ENCODE assay signal across 8 cellular contexts in the genomic region with DNA sequence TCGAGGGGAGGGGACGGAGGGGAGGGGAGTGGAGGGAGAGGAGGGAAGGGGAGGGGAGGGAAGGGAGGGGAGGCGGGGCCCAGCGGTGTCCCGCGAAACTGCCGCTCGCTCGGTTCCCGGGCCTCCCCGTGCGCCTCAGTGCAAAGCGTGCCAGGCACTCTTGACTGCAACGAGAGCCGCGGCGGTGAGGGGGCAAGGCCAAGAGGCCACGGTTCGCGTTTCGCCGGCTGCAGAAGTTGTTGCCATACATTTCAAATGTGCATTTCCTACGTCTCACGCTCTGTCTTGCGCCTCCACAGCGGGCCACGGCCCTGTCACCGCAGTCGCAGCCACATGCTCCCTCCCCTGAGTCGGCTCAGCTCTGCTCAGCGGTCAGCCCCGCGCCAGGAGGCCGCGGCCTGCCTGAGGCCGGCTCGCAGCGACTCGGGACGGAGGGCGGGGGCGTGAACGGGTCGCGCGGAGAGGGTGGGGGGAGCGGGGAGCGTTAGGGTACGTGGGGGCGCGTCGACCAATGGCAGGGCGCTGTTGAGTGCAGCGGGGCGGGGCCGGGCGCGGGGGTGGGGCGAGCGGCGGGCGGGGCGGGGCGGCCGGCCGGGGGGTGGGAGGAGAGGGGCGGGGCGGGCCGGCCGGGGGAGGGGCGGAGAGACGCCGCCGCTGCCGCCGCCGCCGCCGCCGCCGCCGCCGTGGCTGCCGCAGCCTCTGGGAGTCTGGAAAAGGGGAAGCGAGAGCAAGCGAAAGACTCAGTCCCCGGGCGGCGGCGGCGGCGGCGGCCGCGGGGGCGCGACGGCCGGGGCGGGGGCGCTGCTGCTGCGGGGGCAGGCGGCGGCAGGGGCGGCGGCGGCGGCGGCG. TPM values are rescaled to one million over a fixed set of nuclear protein-coding genes. Genes with fewer than 3 reads are reported as not detected.
A peak's percentile ranks its signal among the peaks of the same experiment; 100 is the strongest.
DNase-seq lines count a peak whose midpoint lies in the region; ATAC-seq and TF ChIP-seq lines count a peak whose summit lies in the region.

A gene (plus strand): TSS at position 678 of the 849 bp plus-strand sequence. CDS start 185 bp downstream, outside the sequence.

- intact Hi-C loops in heart right ventricle (cut with DNase I), result loop anchor here in 4 of 10 donors (2.0 to 10.0 kb wide), 6 partner anchors 51 to 201 kb away; a partner anchor contains a TSS

- peak within 1 kb of the TSS; percentile 80 for H3K4me3 ChIP-seq in GM12875 (ENCODE audit: low read depth, low read length)
- peak within 1 kb of the TSS; percentile 89 to 100 (median 98) for H3K4me3 ChIP-seq in heart right ventricle
- peak within 1 kb of the TSS; percentile 74 to 94 (median 92) for H3K4me3 ChIP-seq in upper lobe of left lung

- no peaks in the 10 kb centered on the region for H3K9me3 ChIP-seq in heart right ventricle
- H3K9me3 ChIP-seq in upper lobe of left lung, result no peaks in the 10 kb centered on the region

- peaks cover 0 to 32% (median 5%) of the 10 kb centered on the region in 9 donors for H3K36me3 ChIP-seq in heart right ventricle
- H3K36me3 ChIP-seq in upper lobe of left lung, result peaks cover 0 to 11% (median 3%) of the 10 kb centered on the region in 4 donors

- H3K27me3 ChIP-seq in heart right ventricle (no peaks in the 10 kb centered on the region), upper lobe of left lung (no peaks in the 10 kb centered on the region)

- TF ChIP-seq POLR2A in upper lobe of left lung (IDR thresholded peaks at IDR 0.05), result peak in 3 of 4 donors; percentile 78 to 93 (median 89)

- H3K9me3 Mint-ChIP-seq in T-helper 1 cell treated with Interleukin-12 subunit alpha and Interleukin-12 subunit beta and Interleukin-4 antibody, amounts not matched to agents 30 μg/mL and 1 μg/mL, for 36 hours, result no peaks in the 10 kb centered on the region
- H3K9me3 Mint-ChIP-seq in progenitor cell of endocrine pancreas (ENCODE audit: low read depth), result no peaks in the 10 kb centered on the region

- peak; percentile 17 for DNase-seq in NCI-H1436 treated with DMSO at 0.1 percent for 48 hours (lab: John Stamatoyannopoulos, UW)
- peak; percentile 82 for DNase-seq in amniotic epithelial cell (ENCODE audit: low read depth)
- DNase-seq in heart right ventricle, result peak; percentile 94
- DNase-seq in progenitor cell of endocrine pancreas (ENCODE audit: low spot score, unreplicated experiment), result peak; percentile 87
- peak; percentile 95 to 97 for DNase-seq in upper lobe of left lung

- peaks cover 17% of the 10 kb centered on the region for H3K36me3 Mint-ChIP-seq in T-helper 1 cell treated with Interleukin-12 subunit alpha and Interleukin-12 subunit beta and Interleukin-4 antibody, amounts not matched to agents 30 μg/mL and 1 μg/mL, for 36 hours (ENCODE audit: low read depth)
- peaks cover 10% of the 10 kb centered on the region for H3K36me3 Mint-ChIP-seq in progenitor cell of endocrine pancreas (ENCODE audit: insufficient read depth)

- WGBS in heart right ventricle, 2 donors, result 0 to 1% methylated on average over 64 to 97 of the region's 110 CpGs
- WGBS in upper lobe of left lung, 2 donors, result 1 to 2% methylated on average over 24 to 68 of the region's 110 CpGs

- no peak for TF ChIP-seq EP300 in upper lobe of left lung (IDR thresholded peaks at IDR 0.05)

- ATAC-seq in HG02759 (IDR thresholded peaks at IDR 0.05; ENCODE audit: unreplicated experiment) (peak; percentile 66), heart right ventricle (peak; percentile 86 to 94 (median 90)), upper lobe of left lung (ENCODE audit: low FRiP score in 2 of 2) (peak; percentile 93)

- H3K4me3 Mint-ChIP-seq in T-helper 1 cell treated with Interleukin-12 subunit alpha and Interleukin-12 subunit beta and Interleukin-4 antibody, amounts not matched to agents 30 μg/mL and 1 μg/mL, for 36 hours, result peak within 1 kb of the TSS; percentile 89
- peak within 1 kb of the TSS; percentile 88 for H3K4me3 Mint-ChIP-seq in progenitor cell of endocrine pancreas (ENCODE audit: low read depth)

- H3K4me1 ChIP-seq in heart right ventricle (peaks cover 0 to 25% (median 11%) of the 10 kb centered on the region in 9 donors), upper lobe of left lung (peaks cover 18 to 32% (median 21%) of the 10 kb centered on the region in 4 donors)

- H3K27me3 Mint-ChIP-seq in T-helper 1 cell treated with Interleukin-12 subunit alpha and Interleukin-12 subunit beta and Interleukin-4 antibody, amounts not matched to agents 30 μg/mL and 1 μg/mL, for 36 hours (ENCODE audit: low read depth), result peaks cover 11% of the 10 kb centered on the region
- peaks cover 25% of the 10 kb centered on the region for H3K27me3 Mint-ChIP-seq in progenitor cell of endocrine pancreas

- H3K27ac Mint-ChIP-seq in T-helper 1 cell treated with Interleukin-12 subunit alpha and Interleukin-12 subunit beta and Interleukin-4 antibody, amounts not matched to agents 30 μg/mL and 1 μg/mL, for 36 hours, result peak within 1 kb of the TSS; percentile 77
- H3K27ac Mint-ChIP-seq in progenitor cell of endocrine pancreas, result peak within 1 kb of the TSS; percentile 92

- TF ChIP-seq CTCF in GM12875 (IDR thresholded peaks at IDR 0.05; ENCODE audit: borderline replicate concordance, insufficient read depth, low read depth, low read length) (no peak), heart right ventricle (IDR thresholded peaks at IDR 0.05) (no peak), progenitor cell of endocrine pancreas (IDR thresholded peaks at IDR 0.05; ENCODE audit: unreplicated experiment) (no peak), upper lobe of left lung (IDR thresholded peaks at IDR 0.05) (peak in 1 of 6 experiments; percentile 27)

- H3K27ac ChIP-seq in heart right ventricle (peak within 1 kb of the TSS; percentile 72 to 98 (median 95)), upper lobe of left lung (peak within 1 kb of the TSS; percentile 95 to 96 (median 96))

- H3K4me1 Mint-ChIP-seq in T-helper 1 cell treated with Interleukin-12 subunit alpha and Interleukin-12 subunit beta and Interleukin-4 antibody, amounts not matched to agents 30 μg/mL and 1 μg/mL, for 36 hours (ENCODE audit: low read depth), result peaks cover 35% of the 10 kb centered on the region
- peaks cover 3% of the 10 kb centered on the region for H3K4me1 Mint-ChIP-seq in progenitor cell of endocrine pancreas (ENCODE audit: low read depth)

RNA-seq across cellular contexts. Expression of the gene that starts here (rescaled TPM):
- 100 to 1,000 TPM; 183 to 257 (median 224) TPM for total RNA-seq in heart right ventricle
- 100 to 1,000 TPM in 1 of 2 donors, 10 to 100 TPM in 1; 66.8 to 157 TPM for polyA plus RNA-seq in heart right ventricle
- 106 and 120 TPM in 2 replicates for total RNA-seq in progenitor cell of endocrine pancreas
- total RNA-seq in upper lobe of left lung, result 100 to 1,000 TPM; 105 to 208 (median 133) TPM

Comparison
In these comparisons a context has a peak if more than half of its experiments do, and no peak if none do; other contexts are left out.
1. Peak in every context shown above with its lines: DNase-seq, ATAC-seq, H3K4me3 ChIP-seq and H3K27ac ChIP-seq.
2. DNase-seq: peak in every context shown above with its lines; median percentile 96 in upper lobe of left lung; 94 in heart right ventricle; 87 in progenitor cell of endocrine pancreas; 82 in amniotic epithelial cell; 17 in NCI-H1436 treated with DMSO at 0.1 percent for 48 hours.